In genomic region chrY:19744381-19745378, GRCh38 we compare ENCODE assay signal across 8 cellular contexts. TPM values are rescaled to one million over a fixed set of nuclear protein-coding genes. Genes with fewer than 3 reads are reported as not detected.
A peak's percentile ranks its signal among the peaks of the same experiment; 100 is the strongest.
DNase-seq lines count a peak whose midpoint lies in the region; ATAC-seq, FAIRE-seq and TF ChIP-seq lines count a peak whose summit lies in the region.

Gene KDM5D (minus strand): TSS chrY:19744726. CDS start chrY:19744534, 192 bp downstream.

- H2BK12ac ChIP-seq in H1 (ENCODE audit: low read depth, low read length) = no peak within 1 kb of the TSS

- DNase-seq in CD4-positive, alpha-beta memory T cell = peak in 1 of 5 donors; percentile 78
- DNase-seq in H1 (ENCODE audit: low read depth in 1 of 2, low spot score in 2 of 2) = peak in 1 of 2 experiments; percentile 56
- DNase-seq in smooth muscle cell (lab: John Stamatoyannopoulos, UW; ENCODE audit: unreplicated experiment) = no peak
- DNase-seq in type B pancreatic cell (ENCODE audit: extremely low spot score, unreplicated experiment) = no peak

- H3K4me3 Mint-ChIP-seq in CD4-positive, alpha-beta memory T cell = peak within 1 kb of the TSS in 2 of 8 donors; percentile 97 to 98
- H3K4me3 Mint-ChIP-seq in T-helper 1 cell treated with Interleukin-12 subunit alpha and Interleukin-12 subunit beta and Interleukin-4 antibody, amounts not matched to agents 30 μg/mL and 1 μg/mL, for 36 hours = peak within 1 kb of the TSS; percentile 90
- H3K4me3 Mint-ChIP-seq in type B pancreatic cell = no peak within 1 kb of the TSS

- H4K8ac ChIP-seq in H1 (ENCODE audit: extremely low read depth, insufficient read depth, low read length) = no peak within 1 kb of the TSS

- peak within 1 kb of the TSS; percentile 76 to 81 for H3K4me3 ChIP-seq in CD4-positive, alpha-beta memory T cell (ENCODE audit: low read length in 2 of 2)
- H3K4me3 ChIP-seq in H1 (ENCODE audit: extremely low read depth in 1 of 4, insufficient read depth in 2 of 4, low read depth in 3 of 4, low read length in 4 of 4) (peak within 1 kb of the TSS; percentile 73 to 90 (median 76)), parathyroid adenoma (ENCODE audit: low read depth, low read length) (peak within 1 kb of the TSS; percentile 79), smooth muscle cell (no peak within 1 kb of the TSS)

- intact Hi-C loops in CD4-positive, alpha-beta memory T cell (cut with micrococcal nuclease) = loop anchor here (1.0 to 10.0 kb wide), 3 partner anchors 177 to 1500 kb away; partner anchors contain the start of gene EIF1AY

- H3F3A ChIP-seq in smooth muscle cell (ENCODE audit: low read depth) = no peaks in the 10 kb centered on the region

- H3K9me3 Mint-ChIP-seq in CD4-positive, alpha-beta memory T cell = no peaks in the 10 kb centered on the region
- H3K9me3 Mint-ChIP-seq in T-helper 1 cell treated with Interleukin-12 subunit alpha and Interleukin-12 subunit beta and Interleukin-4 antibody, amounts not matched to agents 30 μg/mL and 1 μg/mL, for 36 hours = no peaks in the 10 kb centered on the region
- H3K9me3 Mint-ChIP-seq in type B pancreatic cell = no peaks in the 10 kb centered on the region

- H2BK15ac ChIP-seq in H1 (ENCODE audit: low read length) = no peak within 1 kb of the TSS

- H3K27me3 Mint-ChIP-seq in CD4-positive, alpha-beta memory T cell = no peaks in the 10 kb centered on the region
- H3K27me3 Mint-ChIP-seq in T-helper 1 cell treated with Interleukin-12 subunit alpha and Interleukin-12 subunit beta and Interleukin-4 antibody, amounts not matched to agents 30 μg/mL and 1 μg/mL, for 36 hours (ENCODE audit: low read depth) = peaks cover 4% of the 10 kb centered on the region
- no peaks in the 10 kb centered on the region for H3K27me3 Mint-ChIP-seq in type B pancreatic cell

- no peak within 1 kb of the TSS for H2AK5ac ChIP-seq in H1 (ENCODE audit: low read depth, low read length)

- H3K18ac ChIP-seq in H1 (ENCODE audit: extremely low read depth, low read length) = peak within 1 kb of the TSS; percentile 24; the same call in 1 of the 2 replicates

- POLR2A ChIA-PET in CD4-positive, alpha-beta memory T cell (lab: Charles Lee; ENCODE audit: partially characterized antibody) = interaction anchor here (0.9 to 3.7 kb wide), 7 partner anchors 10 to 831 kb away, joined by 3 to 48 read pairs (median 8); partner anchors contain the start of gene EIF1AY
- POLR2A ChIA-PET in H1 (lab: Charles Lee; ENCODE audit: partially characterized antibody) = interaction anchor here (0.9 to 2.1 kb wide), 7 partner anchors 8 to 178 kb away, joined by 3 to 7 read pairs (median 5); no protein-coding TSS in a partner anchor

- H3K56ac ChIP-seq in H1 (replicated peaks; ENCODE audit: insufficient read length, low read depth, low read length) = no peak within 1 kb of the TSS

- H4K5ac ChIP-seq in H1 (ENCODE audit: insufficient read length, low read depth, low read length) = peak within 1 kb of the TSS; percentile 60

- FAIRE-seq in H1 (lab: Jason Lieb, UNC) = no peak

- TF ChIP-seq RAD21 in H1 (IDR thresholded peaks at IDR 0.05 in 1 of 2, conservative IDR thresholded peaks at IDR 0.05 in 1 of 2; ENCODE audit: low read depth in 2 of 2, low read length in 2 of 2) = no peak

- peak within 1 kb of the TSS in 2 of 7 donors; percentile 93 to 97 for H3K27ac Mint-ChIP-seq in CD4-positive, alpha-beta memory T cell
- peak within 1 kb of the TSS; percentile 96 for H3K27ac Mint-ChIP-seq in T-helper 1 cell treated with Interleukin-12 subunit alpha and Interleukin-12 subunit beta and Interleukin-4 antibody, amounts not matched to agents 30 μg/mL and 1 μg/mL, for 36 hours
- no peak within 1 kb of the TSS for H3K27ac Mint-ChIP-seq in type B pancreatic cell

- no peaks in the 10 kb centered on the region for H3K36me3 ChIP-seq in CD4-positive, alpha-beta memory T cell (ENCODE audit: insufficient read depth, low read length)
- peaks cover 2 to 18% (median 6%) of the 10 kb centered on the region in 4 experiments; a peak in 7 of 8 replicates for H3K36me3 ChIP-seq in H1 (ENCODE audit: control insufficient read depth in 2 of 4, insufficient read depth in 4 of 4, low read length in 3 of 4)
- H3K36me3 ChIP-seq in parathyroid adenoma (ENCODE audit: control insufficient read depth, insufficient read depth, low read length) = no peaks in the 10 kb centered on the region
- no peaks in the 10 kb centered on the region for H3K36me3 ChIP-seq in smooth muscle cell (ENCODE audit: low read depth)

- peak within 1 kb of the TSS; percentile 98 for H2AFZ ChIP-seq in H1 (ENCODE audit: low read length)
- no peak within 1 kb of the TSS for H2AFZ ChIP-seq in parathyroid adenoma
- no peak within 1 kb of the TSS for H2AFZ ChIP-seq in smooth muscle cell (ENCODE audit: low read depth)

- H3K4me1 ChIP-seq in CD4-positive, alpha-beta memory T cell (ENCODE audit: insufficient read depth, low read length) = peaks cover 34% of the 10 kb centered on the region
- H3K4me1 ChIP-seq in H1 (replicated peaks in 1 of 4; ENCODE audit: control insufficient read depth in 3 of 4, insufficient read depth in 4 of 4, low read length in 3 of 4) (no peaks in the 10 kb centered on the region), parathyroid adenoma (no peaks in the 10 kb centered on the region), smooth muscle cell (ENCODE audit: low read depth) (no peaks in the 10 kb centered on the region)

- no peak for TF ChIP-seq CTCF in H1 (IDR thresholded peaks at IDR 0.05; ENCODE audit: control extremely low read depth in 1 of 3, insufficient read depth in 1 of 3, low read depth in 1 of 3, low read length in 3 of 3)
- TF ChIP-seq CTCF in parathyroid adenoma (IDR thresholded peaks at IDR 0.05) = no peak
- TF ChIP-seq CTCF in smooth muscle cell (IDR thresholded peaks at IDR 0.05; ENCODE audit: borderline replicate concordance, insufficient read depth, poor library complexity, severe bottlenecking) = no peak
- TF ChIP-seq CTCF in type B pancreatic cell (conservative IDR thresholded peaks at IDR 0.05) = no peak

- H4K91ac ChIP-seq in H1 (replicated peaks; ENCODE audit: insufficient read length, low read length) = no peak within 1 kb of the TSS

- H3K36me3 Mint-ChIP-seq in CD4-positive, alpha-beta memory T cell = peaks cover 0 to 41% of the 10 kb centered on the region in 2 donors
- H3K36me3 Mint-ChIP-seq in T-helper 1 cell treated with Interleukin-12 subunit alpha and Interleukin-12 subunit beta and Interleukin-4 antibody, amounts not matched to agents 30 μg/mL and 1 μg/mL, for 36 hours (ENCODE audit: low read depth) = peaks cover 19% of the 10 kb centered on the region
- H3K36me3 Mint-ChIP-seq in type B pancreatic cell = no peaks in the 10 kb centered on the region

- H3K9me3 ChIP-seq in CD4-positive, alpha-beta memory T cell (ENCODE audit: control insufficient read depth in 1 of 2, low read length in 2 of 2) = no peaks in the 10 kb centered on the region
- H3K9me3 ChIP-seq in H1 (ENCODE audit: insufficient read depth in 2 of 2, low read depth in 1 of 2, low read length in 1 of 2) (no peaks in the 10 kb centered on the region), parathyroid adenoma (ENCODE audit: control insufficient read depth, low read length) (no peaks in the 10 kb centered on the region), smooth muscle cell (replicated peaks; ENCODE audit: low read depth) (no peaks in the 10 kb centered on the region)

- H2BK120ac ChIP-seq in H1 (replicated peaks; ENCODE audit: low read depth, low read length) = peak within 1 kb of the TSS; percentile 43

- peak; percentile 76 for ATAC-seq in HG02938 (IDR thresholded peaks at IDR 0.05; ENCODE audit: unreplicated experiment)
- ATAC-seq in GM21786 (IDR thresholded peaks at IDR 0.05; ENCODE audit: unreplicated experiment) = no peak

- H3K14ac ChIP-seq in H1 (ENCODE audit: insufficient read length) = no peak within 1 kb of the TSS

- TF ChIP-seq POLR2A in H1 (IDR thresholded peaks at IDR 0.05; ENCODE audit: control extremely low read depth in 1 of 2, low read depth in 2 of 2, low read length in 2 of 2) = peak in 1 of 2 experiments; percentile 89; a peak in 2 of 3 replicates

- H3K23ac ChIP-seq in H1 (ENCODE audit: insufficient read length) = no peak within 1 kb of the TSS

- TF ChIP-seq EP300 in H1 (IDR thresholded peaks at IDR 0.05; ENCODE audit: borderline replicate concordance in 1 of 2, low read depth in 2 of 2, low read length in 2 of 2) = no peak

- no peak within 1 kb of the TSS for H2BK20ac ChIP-seq in H1 (ENCODE audit: low read length)

- H3K4me1 Mint-ChIP-seq in CD4-positive, alpha-beta memory T cell = peaks cover 0 to 60% (median 8%) of the 10 kb centered on the region in 4 donors
- H3K4me1 Mint-ChIP-seq in T-helper 1 cell treated with Interleukin-12 subunit alpha and Interleukin-12 subunit beta and Interleukin-4 antibody, amounts not matched to agents 30 μg/mL and 1 μg/mL, for 36 hours (ENCODE audit: low read depth) = peaks cover 14% of the 10 kb centered on the region
- H3K4me1 Mint-ChIP-seq in type B pancreatic cell (ENCODE audit: unreplicated experiment) = no peaks in the 10 kb centered on the region

- H4K20me1 ChIP-seq in H1 (replicated peaks in 1 of 2; ENCODE audit: control insufficient read depth in 1 of 2, insufficient read depth in 2 of 2, low read length in 2 of 2) (no peaks in the 10 kb centered on the region), smooth muscle cell (ENCODE audit: low read depth) (no peaks in the 10 kb centered on the region)

- CTCF ChIA-PET in CD4-positive, alpha-beta memory T cell (lab: Charles Lee; ENCODE audit: partially characterized antibody) = interaction anchor here (0.8 to 1.5 kb wide), 2 partner anchors 177 to 242 kb away, joined by 4 to 6 read pairs; no protein-coding TSS in a partner anchor
- CTCF ChIA-PET in H1 (lab: Charles Lee; ENCODE audit: partially characterized antibody) = no interaction called here

- H3K23me2 ChIP-seq in H1 (ENCODE audit: low read depth, low read length) = no peaks in the 10 kb centered on the region

- H3K27ac ChIP-seq in CD4-positive, alpha-beta memory T cell (ENCODE audit: low read depth, low read length) = peak within 1 kb of the TSS; percentile 62
- H3K27ac ChIP-seq in H1 (ENCODE audit: low read depth, low read length) (peak within 1 kb of the TSS; percentile 83), parathyroid adenoma (peak within 1 kb of the TSS; percentile 57), smooth muscle cell (ENCODE audit: low read depth) (no peak within 1 kb of the TSS)

- H3K4me2 ChIP-seq in H1 (ENCODE audit: insufficient read depth in 1 of 2, low read depth in 2 of 2, low read length in 2 of 2) (peak within 1 kb of the TSS; percentile 69 to 74), parathyroid adenoma (ENCODE audit: low read length) (peak within 1 kb of the TSS; percentile 67), smooth muscle cell (no peak within 1 kb of the TSS)

- H3K9ac ChIP-seq in H1 (replicated peaks in 1 of 4; ENCODE audit: extremely low read depth in 1 of 4, low read depth in 3 of 4, low read length in 3 of 4) (peak within 1 kb of the TSS; percentile 59 to 89 (median 80)), parathyroid adenoma (no peak within 1 kb of the TSS), smooth muscle cell (ENCODE audit: low read depth) (no peak within 1 kb of the TSS)

- 1% methylated on average over 52 of the region's 52 CpGs; no CpG with 5 or more reads in 1 of the 2 experiments for WGBS in H1 (ENCODE audit: extremely low coverage in 1 of 2, insufficient coverage in 1 of 2, insufficient read length in 1 of 2, insufficient replicate concordance in 2 of 2, low coverage in 1 of 2, low lambda C conversion rate in 2 of 2, missing lambda C conversion rate in 1 of 2), 2 experiments
- no CpG with 5 or more reads among the region's 52 CpGs for WGBS in smooth muscle cell (ENCODE audit: low lambda C conversion rate)

- H3K4ac ChIP-seq in H1 (replicated peaks; ENCODE audit: insufficient read length, low read depth, low read length) = no peak within 1 kb of the TSS

- peak within 1 kb of the TSS; percentile 56; the same call in 1 of the 2 replicates for H2BK5ac ChIP-seq in H1 (ENCODE audit: low read depth, low read length)

- H3K27me3 ChIP-seq in CD4-positive, alpha-beta memory T cell (ENCODE audit: insufficient read depth, low read length) = no peaks in the 10 kb centered on the region
- H3K27me3 ChIP-seq in H1 (replicated peaks in 1 of 4; ENCODE audit: control insufficient read depth in 3 of 4, extremely low read depth in 1 of 4, insufficient read depth in 3 of 4, low read length in 3 of 4) (no peaks in the 10 kb centered on the region), parathyroid adenoma (ENCODE audit: control insufficient read depth, insufficient read depth, low read length) (no peaks in the 10 kb centered on the region), smooth muscle cell (ENCODE audit: low read depth) (no peaks in the 10 kb centered on the region)

- H3K79me1 ChIP-seq in H1 (ENCODE audit: low read depth, low read length) = no peaks in the 10 kb centered on the region

- H3K79me2 ChIP-seq in H1 (ENCODE audit: control insufficient read depth in 1 of 2, insufficient read depth in 2 of 2, low read length in 2 of 2) (no peaks in the 10 kb centered on the region), parathyroid adenoma (no peaks in the 10 kb centered on the region), smooth muscle cell (ENCODE audit: low read depth) (no peaks in the 10 kb centered on the region)

RNA-seq across cellular contexts. Expression of gene KDM5D, which starts in this region (rescaled TPM):
- 100 to 1,000 TPM; 207 to 215 TPM for total RNA-seq in CD4-positive, alpha-beta memory T cell
- polyA plus RNA-seq in CD4-positive, alpha-beta memory T cell = not detected
- 21.9 and 25.9 TPM in 2 replicates for total RNA-seq in H1 (2021; fragmentation: NEBNext Ultra II Directional; extraction: Animal tissue kit (Norgen Biotek cat#: 25700))
- polyA plus RNA-seq in H1 (2011; rRNA removed) (24.4 and 33.5 TPM in 2 replicates), smooth muscle cell (not detected in 2 replicates)
- polyA plus RNA-seq in H1 (2011; cell fraction: cytosol; rRNA removed) = 21.9 TPM
- polyA plus RNA-seq in H1 (2011; cell fraction: nucleus; rRNA removed) = 97.3 TPM
- 18.1 to 22.0 TPM (median 21.2 TPM) in 4 replicates for polyA plus RNA-seq in H1 (2012, experiment 1 of 2)
- polyA plus RNA-seq in H1 (2012, experiment 2 of 2) = 2.8 TPM
- 11.0 TPM for polyA plus RNA-seq in H1 (2013, experiment 1 of 2)
- polyA plus RNA-seq in H1 (2013, experiment 2 of 2) = 10.2 TPM
- polyA minus RNA-seq in H1 (2011; rRNA and poly(A)+ RNA removed) = 51.8 and 56.5 TPM in 2 replicates
- polyA minus RNA-seq in H1 (2011; cell fraction: cytosol; rRNA and poly(A)+ RNA removed) = 23.9 TPM
- 59.6 TPM for polyA minus RNA-seq in H1 (2011; cell fraction: nucleus; rRNA and poly(A)+ RNA removed)
- total RNA-seq in smooth muscle cell (not detected in 2 replicates), type B pancreatic cell (ENCODE audit: low replicate concordance) (not detected in 2 replicates)

Comparison
In these comparisons a context has a peak if more than half of its experiments do, and no peak if none do; other contexts are left out.
1. H3K9ac ChIP-seq: peak in H1 (4 of 4); none in parathyroid adenoma (single experiment) and smooth muscle cell (single experiment).